In the genomic region with DNA sequence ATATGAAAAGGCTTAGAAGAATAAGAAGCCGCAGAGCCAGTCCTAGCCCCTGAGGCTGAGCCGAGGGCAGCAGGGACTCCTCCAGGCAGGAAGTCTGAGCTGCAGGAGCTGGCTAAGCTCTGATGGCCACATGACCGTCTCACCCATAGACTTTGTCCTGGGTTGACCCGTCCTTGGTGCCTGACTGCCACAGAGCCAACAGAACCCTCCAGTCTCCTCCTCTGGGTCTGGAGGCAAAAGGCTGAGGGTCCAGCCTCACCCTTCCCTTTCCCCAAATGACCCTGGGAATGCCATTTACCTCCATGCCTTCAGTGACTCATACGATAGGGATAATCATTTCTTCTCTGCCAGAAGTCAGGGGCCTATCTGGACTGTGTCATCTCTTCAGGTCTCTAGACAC, we compare ENCODE assay signal across 1 cellular context.
TF ChIP-seq lines count a peak whose summit lies in the region.

No MANE protein-coding gene starts in this region.

TF ChIP-seq in SK-N-SH treated with all-trans-retinoic acid at 6 μM for 48 hours, 23 proteins besides CTCF, POLR2A, EP300 and RAD21 (continued from another document):
- no peak for TF ChIP-seq BACH2 (CRISPR knock-in tag; IDR thresholded peaks at IDR 0.05; ENCODE audit: borderline replicate concordance)
